ENCODE assay signal across 8 cellular contexts in the genomic region with DNA sequence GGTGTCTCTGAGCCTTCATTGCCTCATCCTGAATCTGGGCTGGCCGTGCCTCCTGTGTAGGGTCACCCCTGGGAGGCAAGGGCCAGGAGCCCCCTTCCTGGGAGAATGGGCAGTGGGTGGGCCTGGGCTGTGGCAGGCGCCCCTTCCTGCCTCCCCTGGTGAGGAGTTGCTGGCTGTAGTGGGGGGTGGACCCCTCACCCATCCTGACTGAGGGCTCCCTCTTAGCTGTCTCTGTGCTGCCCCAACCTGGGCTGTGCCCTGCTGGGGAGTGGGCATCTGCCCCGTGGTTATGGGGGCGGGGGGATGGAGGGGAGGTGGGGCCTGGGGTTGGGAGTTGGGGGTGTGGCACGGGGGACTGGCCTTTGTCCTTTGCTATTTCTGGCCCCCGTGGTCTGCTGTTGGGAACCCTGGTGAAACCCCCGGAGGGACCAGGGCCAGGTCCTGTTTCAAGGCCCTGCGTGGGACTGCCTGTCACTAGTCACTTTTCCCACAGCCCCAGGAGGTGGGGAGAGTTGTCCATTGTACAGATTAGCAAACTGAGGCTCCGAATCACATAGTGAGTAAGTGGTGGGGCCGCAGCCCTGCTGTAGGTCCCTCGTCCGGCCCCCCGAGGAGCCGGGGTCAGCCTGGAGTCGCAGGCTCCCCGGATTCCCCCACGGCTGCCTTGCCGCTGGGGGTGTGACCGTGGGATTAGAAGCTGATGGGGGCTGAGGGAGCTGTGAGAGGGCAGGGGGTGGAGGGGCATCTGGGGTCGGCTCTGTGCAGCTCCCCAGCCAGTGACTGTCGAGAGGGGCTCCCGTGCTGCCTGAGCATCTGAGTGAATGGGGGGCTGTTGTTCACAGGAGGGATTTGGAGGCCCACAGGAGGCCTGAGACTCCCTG. TPM values are rescaled to one million over a fixed set of nuclear protein-coding genes. Genes with fewer than 3 reads are reported as not detected.
DNase-seq lines count a peak whose midpoint lies in the region; ATAC-seq and TF ChIP-seq lines count a peak whose summit lies in the region.

No MANE protein-coding gene starts in this region.

- H3K27ac ChIP-seq in CD4-positive, CD25-positive, alpha-beta regulatory T cell (ENCODE audit: insufficient read depth, low read length, poor library complexity, severe bottlenecking): no peak overlapping the region
- H3K27ac ChIP-seq in PC-9: no peak overlapping the region

- H3K36me3 Mint-ChIP-seq in CD4-positive, CD25-positive, alpha-beta regulatory T cell: no peaks in the 10 kb centered on the region
- peaks cover 8% of the 10 kb centered on the region for H3K36me3 Mint-ChIP-seq in endothelial cell (ENCODE audit: low read depth, unreplicated experiment)

- H2AFZ ChIP-seq in PC-9 (no peak overlapping the region), neuron (ENCODE audit: low read depth, low read length) (no peak overlapping the region)

- DNase-seq in CD4-positive, CD25-positive, alpha-beta regulatory T cell: no peak
- DNase-seq in PC-9 (no peak), endothelial cell (ENCODE audit: low spot score) (no peak), sciatic nerve (ENCODE audit: low spot score) (no peak)
- no peak for DNase-seq in stimulated activated naive CD4-positive, alpha-beta T cell (lab: John Stamatoyannopoulos, UW)
- no peak for DNase-seq in activated CD8-positive, alpha-beta memory T cell treated with anti-CD3 and anti-CD28 coated beads for 24 hours

- no TSS peak for BruUV-seq in PC-9 (replicated peaks; lab: Mats Ljungman, UMichigan)

- peaks cover 16% of the 10 kb centered on the region for H3F3A ChIP-seq in PC-9 (ENCODE audit: insufficient read depth, low read depth)

- H3K9me3 ChIP-seq in CD4-positive, CD25-positive, alpha-beta regulatory T cell (ENCODE audit: control insufficient read depth in 2 of 2, low read length in 2 of 2): no peaks in the 10 kb centered on the region
- H3K9me3 ChIP-seq in PC-9 (ENCODE audit: insufficient read depth, low read depth): no peaks in the 10 kb centered on the region
- no peaks in the 10 kb centered on the region for H3K9me3 ChIP-seq in neuron (ENCODE audit: low read length)

- H3K27ac Mint-ChIP-seq in CD4-positive, CD25-positive, alpha-beta regulatory T cell: peak overlapping the region; percentile 64 to 86 (median 65)
- H3K27ac Mint-ChIP-seq in endothelial cell (ENCODE audit: unreplicated experiment): no peak overlapping the region

- H3K27me3 ChIP-seq in CD4-positive, CD25-positive, alpha-beta regulatory T cell (ENCODE audit: control insufficient read depth, insufficient read depth, low read length): no peaks in the 10 kb centered on the region
- H3K27me3 ChIP-seq in PC-9 (ENCODE audit: insufficient read depth, low read depth) (no peaks in the 10 kb centered on the region), neuron (ENCODE audit: insufficient read depth, low read length) (no peaks in the 10 kb centered on the region)

- H3K4me2 ChIP-seq in PC-9: peak overlapping the region; percentile 86

- POLR2A ChIA-PET in PC-9 (lab: Charles Lee; ENCODE audit: unreplicated experiment): interaction anchor here (0.5 kb wide), 1 partner anchor 31 kb away, joined by 3 read pairs; no protein-coding TSS in a partner anchor

- no peak overlapping the region for H3K4me3 ChIP-seq in CD4-positive, CD25-positive, alpha-beta regulatory T cell (ENCODE audit: low read depth, low read length)
- H3K4me3 ChIP-seq in PC-9: peak overlapping the region; percentile 87
- H3K4me3 ChIP-seq in neuron (ENCODE audit: low read length): peak overlapping the region; percentile 64

- H3K36me3 ChIP-seq in CD4-positive, CD25-positive, alpha-beta regulatory T cell (ENCODE audit: control insufficient read depth, insufficient read depth, low read length): no peaks in the 10 kb centered on the region
- H3K36me3 ChIP-seq in PC-9 (ENCODE audit: low read depth) (no peaks in the 10 kb centered on the region), neuron (ENCODE audit: insufficient read depth, low read length) (no peaks in the 10 kb centered on the region)

- peaks cover 23% of the 10 kb centered on the region for H3K79me2 ChIP-seq in PC-9 (ENCODE audit: low read depth)

- intact Hi-C loops in PC-9 (cut with micrococcal nuclease; ENCODE audit: unreplicated experiment) (no loop called here), sciatic nerve (cut with DNase I) (no loop called here)

- no peak for ATAC-seq in CD4-positive, CD25-positive, alpha-beta regulatory T cell (ENCODE audit: low read depth in 2 of 2)
- no peak for ATAC-seq in sciatic nerve
- no peak for ATAC-seq in HG03039 (IDR thresholded peaks at IDR 0.05; ENCODE audit: unreplicated experiment)

- no peaks in the 10 kb centered on the region for H3K9me2 ChIP-seq in PC-9 (ENCODE audit: insufficient read depth)

- H3K4me3 Mint-ChIP-seq in CD4-positive, CD25-positive, alpha-beta regulatory T cell: peak overlapping the region; percentile 76 to 96 (median 94)
- H3K4me3 Mint-ChIP-seq in endothelial cell (ENCODE audit: unreplicated experiment): peak overlapping the region; percentile 91

- H3K27me3 Mint-ChIP-seq in CD4-positive, CD25-positive, alpha-beta regulatory T cell: no peaks in the 10 kb centered on the region
- peaks cover 13% of the 10 kb centered on the region for H3K27me3 Mint-ChIP-seq in endothelial cell (ENCODE audit: unreplicated experiment)

- H4K20me1 ChIP-seq in PC-9 (ENCODE audit: insufficient read depth): peaks cover 38% of the 10 kb centered on the region

- CTCF ChIA-PET in PC-9 (lab: Charles Lee): no interaction called here

- H3K4me1 ChIP-seq in CD4-positive, CD25-positive, alpha-beta regulatory T cell (ENCODE audit: control insufficient read depth, insufficient read depth, low read length, poor library complexity, severe bottlenecking): peaks cover 27% of the 10 kb centered on the region
- H3K4me1 ChIP-seq in PC-9 (replicated peaks; ENCODE audit: insufficient read depth) (peaks cover 22% of the 10 kb centered on the region), neuron (ENCODE audit: insufficient read depth, low read length) (peaks cover 37% of the 10 kb centered on the region)

- no peaks in the 10 kb centered on the region for H3K9me3 Mint-ChIP-seq in CD4-positive, CD25-positive, alpha-beta regulatory T cell
- H3K9me3 Mint-ChIP-seq in endothelial cell (ENCODE audit: unreplicated experiment): no peaks in the 10 kb centered on the region

- TF ChIP-seq CTCF in PC-9 (conservative IDR thresholded peaks at IDR 0.05): no peak
- TF ChIP-seq CTCF in endothelial cell (IDR thresholded peaks at IDR 0.05; ENCODE audit: unreplicated experiment): no peak

- H3K4me1 Mint-ChIP-seq in CD4-positive, CD25-positive, alpha-beta regulatory T cell: peaks cover 0 to 31% (median 9%) of the 10 kb centered on the region in 4 donors
- peaks cover 15% of the 10 kb centered on the region for H3K4me1 Mint-ChIP-seq in endothelial cell (ENCODE audit: unreplicated experiment)

RNA-seq across cellular contexts. Expression of a gene that starts 2.7 kb away (rescaled TPM):
- total RNA-seq in CD4-positive, CD25-positive, alpha-beta regulatory T cell: 20.0 TPM
- polyA plus RNA-seq in CD4-positive, CD25-positive, alpha-beta regulatory T cell: 1 to 10 TPM in 3 of 4 donors, under 1 TPM in 1; 0.56 to 1.6 (median 1.2) TPM
- total RNA-seq in PC-9 (2021): 109 and 114 TPM in 2 replicates
- 250 TPM for total RNA-seq in endothelial cell (ENCODE audit: unreplicated experiment)
- total RNA-seq in sciatic nerve: 38.6 TPM

RNA-seq across cellular contexts. Expression of a gene that starts 53.5 kb away (rescaled TPM):
- 1.8 TPM for total RNA-seq in CD4-positive, CD25-positive, alpha-beta regulatory T cell
- polyA plus RNA-seq in CD4-positive, CD25-positive, alpha-beta regulatory T cell: 1 to 10 TPM in 1 of 4 donors, under 1 TPM in 3; 0.43 to 1.4 (median 0.63) TPM
- total RNA-seq in PC-9 (2021) (0.50 TPM in 1 of 2 replicates, not detected in the other), endothelial cell (ENCODE audit: unreplicated experiment) (0.05 TPM), sciatic nerve (0.31 TPM)
